Comparison of ENCODE assay signal across 13 cellular contexts in the genomic region with DNA sequence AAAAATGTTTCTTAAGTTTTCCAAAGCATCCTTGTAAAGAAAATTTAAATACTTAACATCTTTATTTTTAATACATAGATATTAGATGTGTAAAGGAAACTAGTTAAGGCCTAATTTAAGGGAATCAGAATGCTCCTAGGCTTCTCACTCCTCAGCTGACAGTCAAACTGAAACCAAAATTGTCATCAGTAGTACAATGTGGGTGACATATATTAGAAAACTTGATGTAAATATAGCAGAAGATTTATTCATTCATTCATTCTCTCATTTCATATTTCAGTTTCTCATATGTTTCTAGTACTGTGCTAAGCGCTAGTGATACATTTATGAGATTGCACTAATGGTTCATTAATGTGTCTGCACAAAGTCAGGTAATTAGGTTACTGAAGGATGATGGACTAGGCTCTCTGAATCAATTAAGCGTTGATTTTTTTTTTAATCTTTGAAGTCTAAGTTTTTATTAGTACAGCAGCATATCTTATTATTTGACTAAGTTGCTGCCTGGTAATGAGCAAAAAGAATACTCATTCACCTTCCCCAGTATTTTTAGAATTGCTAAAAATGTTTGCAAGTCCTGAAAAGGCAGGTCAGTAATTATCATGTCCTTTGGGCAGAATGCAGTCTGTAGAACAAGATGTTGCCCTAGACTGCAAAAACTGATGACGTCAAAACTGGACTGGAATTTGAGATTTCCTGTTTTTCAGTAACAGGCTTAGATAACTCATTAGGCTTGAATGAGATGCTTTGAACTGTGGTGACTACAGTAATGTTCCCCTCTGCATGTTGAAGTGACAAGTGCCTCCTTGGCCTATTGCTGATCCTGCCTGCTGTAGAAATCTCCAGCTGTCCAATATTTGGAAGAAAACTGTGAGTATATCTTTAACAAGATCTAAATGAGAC.
DNase-seq lines count a peak whose midpoint lies in the region; ATAC-seq and TF ChIP-seq lines count a peak whose summit lies in the region.
"Had no signal": no experiment of that assay in that cellular context is flagged by ENCODE, and none has a peak within 500 bp of the region (broad histone marks: within the 10 kb centered on the region; RNA-seq: fewer than 3 reads in every experiment).

No MANE protein-coding gene starts in this region.

- 62 to 78% (median 65%) methylated on average over 3 of the region's 3 CpGs for WGBS in spleen, 5 donors

- intact Hi-C loops in spleen (cut with DNase I; ENCODE audit: low total_unique reads), result no loop called here
- intact Hi-C loops in activated naive CD4-positive, alpha-beta T cell treated with anti-CD3 and anti-CD28 coated beads for 36 hours (cut with micrococcal nuclease), result no loop called here

- TF ChIP-seq CTCF in brain microvascular endothelial cell (IDR thresholded peaks at IDR 0.05; ENCODE audit: low read depth, low read length, missing control alignments) (no peak), spleen (IDR thresholded peaks at IDR 0.05 in 8 of 11, conservative IDR thresholded peaks at IDR 0.05 in 3 of 11) (no peak)

- H3K36me3 Mint-ChIP-seq in activated naive CD4-positive, alpha-beta T cell treated with anti-CD3 and anti-CD28 coated beads for 36 hours (ENCODE audit: low read depth), result no peaks in the 10 kb centered on the region

- no peak overlapping the region for H3K4me3 Mint-ChIP-seq in activated naive CD4-positive, alpha-beta T cell treated with anti-CD3 and anti-CD28 coated beads for 36 hours

- in situ Hi-C loops in brain microvascular endothelial cell (cut with HindIII; ENCODE audit: low pct_ligation_motif_present, low sequenced_read_pairs), result no loop called here

- H3K4me1 Mint-ChIP-seq in activated naive CD4-positive, alpha-beta T cell treated with anti-CD3 and anti-CD28 coated beads for 36 hours (ENCODE audit: low read depth), result peaks cover 3% of the 10 kb centered on the region

- H3K27ac ChIP-seq in brain microvascular endothelial cell (no peak overlapping the region), spleen (peak overlapping the region; percentile 22 to 78 (median 61))
- H3K27ac ChIP-seq: 22Rv1, HL-60 had no signal

- H3K9me3 ChIP-seq in spleen, result no peaks in the 10 kb centered on the region

- peaks cover 12 to 44% (median 21%) of the 10 kb centered on the region in 6 donors for H3K4me1 ChIP-seq in spleen

- CTCF ChIA-PET in activated naive CD4-positive, alpha-beta T cell treated with anti-CD3 and anti-CD28 coated beads for 36 hours (lab: Charles Lee), result no interaction called here

- H3K4me3 ChIP-seq in brain microvascular endothelial cell (ENCODE audit: low read depth, low read length) (no peak overlapping the region), spleen (no peak overlapping the region)
- H3K4me3 ChIP-seq: lung had no signal

- TF ChIP-seq POLR2A in spleen (IDR thresholded peaks at IDR 0.05), result no peak

- H3K27ac Mint-ChIP-seq in activated naive CD4-positive, alpha-beta T cell treated with anti-CD3 and anti-CD28 coated beads for 36 hours, result no peak overlapping the region

- no peaks in the 10 kb centered on the region for H3K27me3 Mint-ChIP-seq in activated naive CD4-positive, alpha-beta T cell treated with anti-CD3 and anti-CD28 coated beads for 36 hours (ENCODE audit: low read depth)

- H3K36me3 ChIP-seq in brain microvascular endothelial cell (replicated peaks), result no peaks in the 10 kb centered on the region
- no peaks in the 10 kb centered on the region for H3K36me3 ChIP-seq in spleen

- H3K27me3 ChIP-seq in brain microvascular endothelial cell (replicated peaks), result no peaks in the 10 kb centered on the region
- H3K27me3 ChIP-seq in spleen (replicated peaks in 1 of 7), result no peaks in the 10 kb centered on the region

- H3K9me3 Mint-ChIP-seq in activated naive CD4-positive, alpha-beta T cell treated with anti-CD3 and anti-CD28 coated beads for 36 hours, result no peaks in the 10 kb centered on the region

- peak; percentile 18 for DNase-seq in NCI-H1092 treated with DMSO at 0.1 percent for 48 hours (lab: John Stamatoyannopoulos, UW)
- DNase-seq in NCI-H1092 (lab: John Stamatoyannopoulos, UW), result no peak
- DNase-seq in brain microvascular endothelial cell, result peak; percentile 34
- no peak for DNase-seq in spleen
- DNase-seq in NOMO-1 (lab: John Stamatoyannopoulos, UW; ENCODE audit: unreplicated experiment in 2 of 2), result no peak
- no peak for DNase-seq in activated naive CD4-positive, alpha-beta T cell treated with anti-CD3 and anti-CD28 coated beads for 36 hours
- DNase-seq: NCI-H774; stimulated activated CD4-positive, alpha-beta T cell treated with anti-CD3 and anti-CD28 coated beads, Interleukin-4, amount 100 ng/mL, for 4 hours had no signal

- ATAC-seq in HG03378 (IDR thresholded peaks at IDR 0.05; ENCODE audit: unreplicated experiment) (peak; percentile 70), GM19324 (IDR thresholded peaks at IDR 0.05; ENCODE audit: low FRiP score, unreplicated experiment) (no peak)

Comparison
In these comparisons a context has a peak if more than half of its experiments do, and no peak if none do; other contexts are left out.
1. DNase-seq: peak in NCI-H1092 treated with DMSO at 0.1 percent for 48 hours (single experiment) and brain microvascular endothelial cell (single experiment); none in NCI-H1092 (single experiment), spleen (single experiment), NOMO-1 (0 of 2) and activated naive CD4-positive, alpha-beta T cell treated with anti-CD3 and anti-CD28 coated beads for 36 hours (single experiment).